Comparison of ENCODE assay signal across 16 cellular contexts in genomic region chr3:101591071-101591470, GRCh38. TPM values are rescaled to one million over a fixed set of nuclear protein-coding genes. Genes with fewer than 3 reads are reported as not detected.
DNase-seq lines count a peak whose midpoint lies in the region; ATAC-seq, FAIRE-seq and TF ChIP-seq lines count a peak whose summit lies in the region.
"Had no signal": no experiment of that assay in that cellular context is flagged by ENCODE, and none has a peak within 500 bp of the region (broad histone marks: within the 10 kb centered on the region; RNA-seq: fewer than 3 reads in every experiment).

No MANE protein-coding gene starts in this region.

- FAIRE-seq in endothelial cell of umbilical vein (lab: Jason Lieb, UNC) = no peak
- FAIRE-seq: H1 had no signal

- H3K36me3 Mint-ChIP-seq in natural killer cell (no peaks in the 10 kb centered on the region), progenitor cell of endocrine pancreas (ENCODE audit: insufficient read depth) (peaks cover 17% of the 10 kb centered on the region)
- H3K36me3 Mint-ChIP-seq in natural killer cell treated with Interleukin-12 subunit alpha and Interleukin-12 subunit beta and Interleukin-15 and Interleukin-18, amount 100 ng/mL, for 72 hours = peaks cover 9% of the 10 kb centered on the region
- peaks cover 35% of the 10 kb centered on the region for H3K36me3 Mint-ChIP-seq in activated naive CD8-positive, alpha-beta T cell treated with anti-CD3 and anti-CD28 coated beads for 36 hours

- CTCF ChIA-PET in endothelial cell of umbilical vein (lab: Charles Lee) = interaction anchor here (1.9 to 3.9 kb wide), 2 partner anchors 10 to 17 kb away, joined by 5 to 19 read pairs; partner anchors contain the start of gene PCNP

- H3K9me1 ChIP-seq in endothelial cell of umbilical vein (replicated peaks; ENCODE audit: control insufficient read depth, extremely low read depth, insufficient read depth, low read length) = no peaks in the 10 kb centered on the region

- peaks cover 3 to 8% of the 10 kb centered on the region in 2 experiments for H3K36me3 ChIP-seq in endothelial cell of umbilical vein (ENCODE audit: control insufficient read depth in 2 of 2, extremely low read depth in 1 of 2, insufficient read depth in 2 of 2, low read length in 2 of 2)

- TF ChIP-seq CTCF in natural killer cell (IDR thresholded peaks at IDR 0.05) = no peak
- TF ChIP-seq CTCF in endothelial cell of umbilical vein (IDR thresholded peaks at IDR 0.05; ENCODE audit: extremely low read depth in 1 of 2, insufficient read depth in 1 of 2, low read depth in 1 of 2, low read length in 2 of 2) = no peak
- no peak for TF ChIP-seq CTCF in progenitor cell of endocrine pancreas (IDR thresholded peaks at IDR 0.05; ENCODE audit: unreplicated experiment)

- intact Hi-C loops in natural killer cell (cut with micrococcal nuclease) (no loop called here), endothelial cell of umbilical vein (cut with micrococcal nuclease) (no loop called here)

- no peak overlapping the region for H3K4me3 ChIP-seq in endothelial cell of umbilical vein (replicated peaks in 1 of 3; ENCODE audit: insufficient read depth in 1 of 3, low read depth in 1 of 3, low read length in 3 of 3)
- H3K4me3 ChIP-seq: MG63 had no signal

- peak overlapping the region; percentile 73 for H3K27ac ChIP-seq in endothelial cell of umbilical vein (ENCODE audit: insufficient read depth, low read depth, low read length)
- H3K27ac ChIP-seq: C4-2B had no signal

- peak overlapping the region; percentile 16 for H3K9ac ChIP-seq in endothelial cell of umbilical vein (replicated peaks; ENCODE audit: extremely low read depth, insufficient read depth, low read length)

- no TSS peak for BruUV-seq in endothelial cell of umbilical vein (replicated peaks; lab: Mats Ljungman, UMichigan)

- H3K27me3 ChIP-seq in endothelial cell of umbilical vein (ENCODE audit: control insufficient read depth in 2 of 2, insufficient read depth in 2 of 2, low read length in 2 of 2) = no peaks in the 10 kb centered on the region
- H3K27me3 ChIP-seq: MG63 had no signal

- no peak for TF ChIP-seq POLR2A in endothelial cell of umbilical vein (IDR thresholded peaks at IDR 0.05; ENCODE audit: low read depth, low read length)

- peaks cover 2% of the 10 kb centered on the region for H4K20me1 ChIP-seq in endothelial cell of umbilical vein (replicated peaks; ENCODE audit: control insufficient read depth, extremely low read depth, insufficient read depth, low read length)

- H3K27me3 Mint-ChIP-seq in natural killer cell (ENCODE audit: low read depth in 2 of 2) (no peaks in the 10 kb centered on the region), progenitor cell of endocrine pancreas (no peaks in the 10 kb centered on the region)
- H3K27me3 Mint-ChIP-seq in natural killer cell treated with Interleukin-12 subunit alpha and Interleukin-12 subunit beta and Interleukin-15 and Interleukin-18, amount 100 ng/mL, for 72 hours = no peaks in the 10 kb centered on the region
- H3K27me3 Mint-ChIP-seq in activated naive CD8-positive, alpha-beta T cell treated with anti-CD3 and anti-CD28 coated beads for 36 hours = no peaks in the 10 kb centered on the region

- H3K4me3 Mint-ChIP-seq in natural killer cell (no peak overlapping the region), progenitor cell of endocrine pancreas (ENCODE audit: low read depth) (no peak overlapping the region)
- no peak overlapping the region for H3K4me3 Mint-ChIP-seq in natural killer cell treated with Interleukin-12 subunit alpha and Interleukin-12 subunit beta and Interleukin-15 and Interleukin-18, amount 100 ng/mL, for 72 hours
- no peak overlapping the region for H3K4me3 Mint-ChIP-seq in activated naive CD8-positive, alpha-beta T cell treated with anti-CD3 and anti-CD28 coated beads for 36 hours

- H3K9me3 Mint-ChIP-seq in natural killer cell (no peaks in the 10 kb centered on the region), progenitor cell of endocrine pancreas (ENCODE audit: low read depth) (no peaks in the 10 kb centered on the region)
- H3K9me3 Mint-ChIP-seq in natural killer cell treated with Interleukin-12 subunit alpha and Interleukin-12 subunit beta and Interleukin-15 and Interleukin-18, amount 100 ng/mL, for 72 hours = no peaks in the 10 kb centered on the region
- H3K9me3 Mint-ChIP-seq in activated naive CD8-positive, alpha-beta T cell treated with anti-CD3 and anti-CD28 coated beads for 36 hours = no peaks in the 10 kb centered on the region

- peaks cover 21% of the 10 kb centered on the region for H3K79me2 ChIP-seq in endothelial cell of umbilical vein (ENCODE audit: control insufficient read depth, insufficient read depth, low read length)

- H3K4me1 Mint-ChIP-seq in natural killer cell = peaks cover 5 to 13% of the 10 kb centered on the region in 2 donors
- peaks cover 13 to 14% of the 10 kb centered on the region in 2 donors for H3K4me1 Mint-ChIP-seq in natural killer cell treated with Interleukin-12 subunit alpha and Interleukin-12 subunit beta and Interleukin-15 and Interleukin-18, amount 100 ng/mL, for 72 hours (ENCODE audit: low read depth in 2 of 2)
- H3K4me1 Mint-ChIP-seq in activated naive CD8-positive, alpha-beta T cell treated with anti-CD3 and anti-CD28 coated beads for 36 hours = peaks cover 11% of the 10 kb centered on the region
- H3K4me1 Mint-ChIP-seq in progenitor cell of endocrine pancreas (ENCODE audit: low read depth) = no peaks in the 10 kb centered on the region

- H3K9me3 ChIP-seq in endothelial cell of umbilical vein (replicated peaks; ENCODE audit: control insufficient read depth, insufficient read depth, low read length) = no peaks in the 10 kb centered on the region
- H3K9me3 ChIP-seq: MG63 had no signal

- ATAC-seq in natural killer cell (no peak), HG03139 (IDR thresholded peaks at IDR 0.05; ENCODE audit: unreplicated experiment) (no peak)
- no peak for ATAC-seq in natural killer cell treated with Interleukin-12 subunit alpha and Interleukin-12 subunit beta and Interleukin-15 and Interleukin-18, amount 100 ng/mL, for 72 hours
- ATAC-seq: Panc1 had no signal

- POLR2A ChIA-PET in endothelial cell of umbilical vein (lab: Charles Lee) = no interaction called here

- DNase-seq in natural killer cell (no peak), endothelial cell of umbilical vein (ENCODE audit: low read depth, low spot score) (peak; percentile 58), DMS114 treated with DMSO at 0.1 percent for 48 hours (lab: John Stamatoyannopoulos, UW; ENCODE audit: unreplicated experiment) (no peak), progenitor cell of endocrine pancreas (ENCODE audit: low spot score, unreplicated experiment) (no peak)
- no peak for DNase-seq in natural killer cell treated with Interleukin-12 subunit alpha and Interleukin-12 subunit beta and Interleukin-15 and Interleukin-18, amount 100 ng/mL, for 72 hours (ENCODE audit: low spot score)
- DNase-seq in activated naive CD8-positive, alpha-beta T cell treated with anti-CD3 and anti-CD28 coated beads for 36 hours = no peak
- DNase-seq: Karpas-422, MG63, NCI-H1092, NCI-H146, NCI-H2081, NCI-H524 had no signal

- H3K4me1 ChIP-seq in endothelial cell of umbilical vein (ENCODE audit: control insufficient read depth, extremely low read depth, insufficient read depth, low read length) = peaks cover 7% of the 10 kb centered on the region

- H3K27ac Mint-ChIP-seq in natural killer cell (peak overlapping the region; percentile 57 to 59), progenitor cell of endocrine pancreas (no peak overlapping the region)
- H3K27ac Mint-ChIP-seq in natural killer cell treated with Interleukin-12 subunit alpha and Interleukin-12 subunit beta and Interleukin-15 and Interleukin-18, amount 100 ng/mL, for 72 hours = no peak overlapping the region
- H3K27ac Mint-ChIP-seq in activated naive CD8-positive, alpha-beta T cell treated with anti-CD3 and anti-CD28 coated beads for 36 hours = peak overlapping the region; percentile 31

- H3K4me2 ChIP-seq in endothelial cell of umbilical vein (ENCODE audit: insufficient read depth, low read length) = no peak overlapping the region

- no peak overlapping the region for H2AFZ ChIP-seq in endothelial cell of umbilical vein (ENCODE audit: low read depth, low read length)

- dilution Hi-C loops in endothelial cell of umbilical vein (cut with MboI; ENCODE audit: extremely low pct_ligation_motif_present, low sequenced_read_pairs) = no loop called here

TF ChIP-seq in endothelial cell of umbilical vein, 7 proteins besides CTCF, POLR2A, EP300 and RAD21 (continues in another document):
- TF ChIP-seq JUN (IDR thresholded peaks at IDR 0.05; ENCODE audit: borderline replicate concordance, insufficient read depth, insufficient read length, low read depth) (no peak), MYC (IDR thresholded peaks at IDR 0.05; ENCODE audit: low read depth, low read length) (no peak)

RNA-seq across cellular contexts. Expression of gene PCNP, which starts 17.1 kb away (rescaled TPM):
- 100 to 1,000 TPM; 119 to 132 (median 124) TPM for total RNA-seq in natural killer cell
- total RNA-seq in natural killer cell treated with Interleukin-12 subunit alpha and Interleukin-12 subunit beta and Interleukin-15 and Interleukin-18, amount 100 ng/mL, for 72 hours = 100 to 1,000 TPM; 132 to 134 TPM
- 100 to 1,000 TPM; 181 to 186 TPM for total RNA-seq in activated naive CD8-positive, alpha-beta T cell treated with anti-CD3 and anti-CD28 coated beads for 36 hours
- 137 and 155 TPM in 2 replicates for total RNA-seq in endothelial cell of umbilical vein
- polyA plus RNA-seq in endothelial cell of umbilical vein = 13.4 and 22.7 TPM in 2 replicates
- polyA plus RNA-seq in endothelial cell of umbilical vein (2011; cell fraction: cytosol; rRNA removed) = 45.2 and 47.2 TPM in 2 replicates
- polyA plus RNA-seq in endothelial cell of umbilical vein (2011; cell fraction: nucleus; rRNA removed) = 47.9 and 60.3 TPM in 2 replicates
- polyA plus RNA-seq in endothelial cell of umbilical vein (2012) = 74.8 and 112 TPM in 2 replicates
- 13.1 and 14.8 TPM in 2 replicates for polyA minus RNA-seq in endothelial cell of umbilical vein
- 29.6 TPM for polyA minus RNA-seq in endothelial cell of umbilical vein (2011; cell fraction: cytosol; rRNA and poly(A)+ RNA removed)
- polyA minus RNA-seq in endothelial cell of umbilical vein (2011; cell fraction: nucleus; rRNA and poly(A)+ RNA removed) = 24.2 and 34.0 TPM in 2 replicates
- total RNA-seq in progenitor cell of endocrine pancreas = 154 and 155 TPM in 2 replicates

RNA-seq across cellular contexts. Expression of gene TRMT10C, which starts 29.4 kb away (rescaled TPM):
- total RNA-seq in natural killer cell (10 to 100 TPM; 18.4 to 19.1 (median 19.0) TPM), endothelial cell of umbilical vein (28.0 and 29.6 TPM in 2 replicates), progenitor cell of endocrine pancreas (24.0 and 24.4 TPM in 2 replicates)
- total RNA-seq in natural killer cell treated with Interleukin-12 subunit alpha and Interleukin-12 subunit beta and Interleukin-15 and Interleukin-18, amount 100 ng/mL, for 72 hours = 10 to 100 TPM; 29.7 to 43.5 TPM
- total RNA-seq in activated naive CD8-positive, alpha-beta T cell treated with anti-CD3 and anti-CD28 coated beads for 36 hours = 10 to 100 TPM; 78.0 to 85.3 TPM
- polyA plus RNA-seq in endothelial cell of umbilical vein = 13.8 and 16.6 TPM in 2 replicates
- polyA plus RNA-seq in endothelial cell of umbilical vein (2011; cell fraction: cytosol; rRNA removed) = 21.4 and 21.5 TPM in 2 replicates
- polyA plus RNA-seq in endothelial cell of umbilical vein (2011; cell fraction: nucleus; rRNA removed) = 12.0 and 12.7 TPM in 2 replicates
- 19.4 and 36.5 TPM in 2 replicates for polyA plus RNA-seq in endothelial cell of umbilical vein (2012)
- polyA minus RNA-seq in endothelial cell of umbilical vein = 11.3 and 12.0 TPM in 2 replicates
- polyA minus RNA-seq in endothelial cell of umbilical vein (2011; cell fraction: cytosol; rRNA and poly(A)+ RNA removed) = 15.8 TPM
- 10.0 and 14.1 TPM in 2 replicates for polyA minus RNA-seq in endothelial cell of umbilical vein (2011; cell fraction: nucleus; rRNA and poly(A)+ RNA removed)

Comparison
In these comparisons a context has a peak if more than half of its experiments do, and no peak if none do; other contexts are left out.
1. H3K27ac Mint-ChIP-seq: peak in natural killer cell (2 of 2) and activated naive CD8-positive, alpha-beta T cell treated with anti-CD3 and anti-CD28 coated beads for 36 hours (single experiment); none in natural killer cell treated with Interleukin-12 subunit alpha and Interleukin-12 subunit beta and Interleukin-15 and Interleukin-18, amount 100 ng/mL, for 72 hours (0 of 2) and progenitor cell of endocrine pancreas (single experiment).